17 cellular contexts compared by ENCODE assay signal in genomic region chr14:99187858-99188257, GRCh38.
DNase-seq lines count a peak whose midpoint lies in the region; ATAC-seq and TF ChIP-seq lines count a peak whose summit lies in the region.
"Had no signal": no experiment of that assay in that cellular context is flagged by ENCODE, and none has a peak within 500 bp of the region (broad histone marks: within the 10 kb centered on the region; RNA-seq: fewer than 3 reads in every experiment).

No MANE protein-coding gene starts in this region.

- H3K9me3 Mint-ChIP-seq in stimulated activated naive CD8-positive, alpha-beta T cell treated with anti-CD3 and anti-CD28 coated beads, Interleukin-15, Interleukin-2, amounts not matched to agents 100 ng/mL and 50 ng/mL, for 24 hours, result no peaks in the 10 kb centered on the region
- H3K9me3 Mint-ChIP-seq in activated CD8-positive, alpha-beta memory T cell treated with anti-CD3 and anti-CD28 coated beads, Interleukin-2, amount 10 ng/mL, durations not matched to agents 7 days and 5 days (ENCODE audit: low read depth), result no peaks in the 10 kb centered on the region

- H3K4me3 ChIP-seq in effector memory CD4-positive, alpha-beta T cell (ENCODE audit: insufficient read depth, low read depth, low read length, poor library complexity, severe bottlenecking), result peak overlapping the region; percentile 13
- no peak overlapping the region for H3K4me3 ChIP-seq in gastrocnemius medialis
- H3K4me3 ChIP-seq: breast epithelium, esophagus squamous epithelium had no signal

- H3K27ac ChIP-seq in effector memory CD4-positive, alpha-beta T cell (ENCODE audit: insufficient read depth, low read length, poor library complexity, severe bottlenecking), result peak overlapping the region; percentile 88
- H3K27ac ChIP-seq in gastrocnemius medialis, result no peak overlapping the region
- H3K27ac ChIP-seq: breast epithelium, esophagus squamous epithelium, suprapubic skin had no signal

- in situ Hi-C loops in gastrocnemius medialis (cut with MboI; ENCODE audit: low sequenced_read_pairs in 4 of 4), result no loop called here

- peaks cover 19% of the 10 kb centered on the region for H3K36me3 Mint-ChIP-seq in stimulated activated naive CD8-positive, alpha-beta T cell treated with anti-CD3 and anti-CD28 coated beads, Interleukin-15, Interleukin-2, amounts not matched to agents 100 ng/mL and 50 ng/mL, for 24 hours (ENCODE audit: low read depth)
- peaks cover 32% of the 10 kb centered on the region for H3K36me3 Mint-ChIP-seq in activated CD8-positive, alpha-beta memory T cell treated with anti-CD3 and anti-CD28 coated beads, Interleukin-2, amount 10 ng/mL, durations not matched to agents 7 days and 5 days

- no peaks in the 10 kb centered on the region for H3K27me3 Mint-ChIP-seq in stimulated activated naive CD8-positive, alpha-beta T cell treated with anti-CD3 and anti-CD28 coated beads, Interleukin-15, Interleukin-2, amounts not matched to agents 100 ng/mL and 50 ng/mL, for 24 hours
- no peaks in the 10 kb centered on the region for H3K27me3 Mint-ChIP-seq in activated CD8-positive, alpha-beta memory T cell treated with anti-CD3 and anti-CD28 coated beads, Interleukin-2, amount 10 ng/mL, durations not matched to agents 7 days and 5 days

- no peak for TF ChIP-seq POLR2A in gastrocnemius medialis (IDR thresholded peaks at IDR 0.05)

- no peaks in the 10 kb centered on the region for H3K9me3 ChIP-seq in effector memory CD4-positive, alpha-beta T cell (ENCODE audit: control insufficient read depth, low read length)
- H3K9me3 ChIP-seq in gastrocnemius medialis, result no peaks in the 10 kb centered on the region
- H3K9me3 ChIP-seq: breast epithelium, esophagus squamous epithelium, suprapubic skin had no signal

- TF ChIP-seq CTCF in gastrocnemius medialis (IDR thresholded peaks at IDR 0.05 in 4 of 5, conservative IDR thresholded peaks at IDR 0.05 in 1 of 5), result no peak

- no peak for ATAC-seq in stimulated activated naive CD8-positive, alpha-beta T cell treated with anti-CD3 and anti-CD28 coated beads, Interleukin-15, Interleukin-2, amounts not matched to agents 100 U/mL and 50 U/mL, for 24 hours
- ATAC-seq in activated CD8-positive, alpha-beta memory T cell treated with anti-CD3 and anti-CD28 coated beads, Interleukin-2, amount 10 ng/mL, durations not matched to agents 7 days and 5 days, result peak; percentile 11
- ATAC-seq in gastrocnemius medialis, result no peak

- H3K27me3 ChIP-seq in effector memory CD4-positive, alpha-beta T cell (replicated peaks; ENCODE audit: control insufficient read depth, insufficient read depth, low read length, poor library complexity, severe bottlenecking), result no peaks in the 10 kb centered on the region
- peaks cover 0 to 3% (median 0%) of the 10 kb centered on the region in 3 donors for H3K27me3 ChIP-seq in gastrocnemius medialis
- H3K27me3 ChIP-seq: breast epithelium, esophagus squamous epithelium, suprapubic skin had no signal

- H3K4me3 Mint-ChIP-seq in stimulated activated naive CD8-positive, alpha-beta T cell treated with anti-CD3 and anti-CD28 coated beads, Interleukin-15, Interleukin-2, amounts not matched to agents 100 ng/mL and 50 ng/mL, for 24 hours, result peak overlapping the region; percentile 85
- peak overlapping the region; percentile 69 for H3K4me3 Mint-ChIP-seq in activated CD8-positive, alpha-beta memory T cell treated with anti-CD3 and anti-CD28 coated beads, Interleukin-2, amount 10 ng/mL, durations not matched to agents 7 days and 5 days

- intact Hi-C loops in gastrocnemius medialis (cut with DNase I; ENCODE audit: low total_unique reads), result no loop called here

- DNase-seq in stimulated activated naive CD8-positive, alpha-beta T cell treated with anti-CD3 and anti-CD28 coated beads, Interleukin-15, Interleukin-2, amounts not matched to agents 100 U/mL and 50 U/mL, for 24 hours, result no peak
- no peak for DNase-seq in activated CD8-positive, alpha-beta memory T cell treated with anti-CD3 and anti-CD28 coated beads, Interleukin-2, amount 10 ng/mL, durations not matched to agents 7 days and 5 days
- DNase-seq in effector memory CD4-positive, alpha-beta T cell, result no peak
- DNase-seq in T-helper 9 cell, result no peak
- DNase-seq in DMS 273 (lab: John Stamatoyannopoulos, UW; ENCODE audit: unreplicated experiment), result no peak
- no peak for DNase-seq in gastrocnemius medialis
- DNase-seq: AML-193, DMS 273 treated with DMSO at 0.1 percent for 48 hours, esophagus squamous epithelium, GOT3, NCI-H1092 treated with DMSO at 0.1 percent for 48 hours, NCI-H345, retina, RPMI8226 had no signal

- peaks cover 97% of the 10 kb centered on the region for H3K4me1 Mint-ChIP-seq in stimulated activated naive CD8-positive, alpha-beta T cell treated with anti-CD3 and anti-CD28 coated beads, Interleukin-15, Interleukin-2, amounts not matched to agents 100 ng/mL and 50 ng/mL, for 24 hours (ENCODE audit: low read depth)
- H3K4me1 Mint-ChIP-seq in activated CD8-positive, alpha-beta memory T cell treated with anti-CD3 and anti-CD28 coated beads, Interleukin-2, amount 10 ng/mL, durations not matched to agents 7 days and 5 days, result peaks cover 88% of the 10 kb centered on the region

- peaks cover 87% of the 10 kb centered on the region for H3K4me1 ChIP-seq in effector memory CD4-positive, alpha-beta T cell (ENCODE audit: control insufficient read depth, insufficient read depth, low read length, poor library complexity, severe bottlenecking)
- peaks cover 0 to 6% of the 10 kb centered on the region in 2 donors for H3K4me1 ChIP-seq in gastrocnemius medialis
- H3K4me1 ChIP-seq: breast epithelium had no signal

- H3K27ac Mint-ChIP-seq in stimulated activated naive CD8-positive, alpha-beta T cell treated with anti-CD3 and anti-CD28 coated beads, Interleukin-15, Interleukin-2, amounts not matched to agents 100 ng/mL and 50 ng/mL, for 24 hours, result peak overlapping the region; percentile 100
- peak overlapping the region; percentile 94 for H3K27ac Mint-ChIP-seq in activated CD8-positive, alpha-beta memory T cell treated with anti-CD3 and anti-CD28 coated beads, Interleukin-2, amount 10 ng/mL, durations not matched to agents 7 days and 5 days

- H3K36me3 ChIP-seq in effector memory CD4-positive, alpha-beta T cell (ENCODE audit: control insufficient read depth, insufficient read depth, low read length), result peaks cover 14% of the 10 kb centered on the region
- no peaks in the 10 kb centered on the region for H3K36me3 ChIP-seq in gastrocnemius medialis
- H3K36me3 ChIP-seq: breast epithelium, suprapubic skin had no signal

- CTCF ChIA-PET in activated CD8-positive, alpha-beta memory T cell treated with anti-CD3 and anti-CD28 coated beads, Interleukin-2, amount 10 ng/mL, durations not matched to agents 7 days and 5 days (lab: Charles Lee), result interaction anchor here (1.1 to 4.0 kb wide), 5 partner anchors 9 to 78 kb away, joined by 3 to 58 read pairs (median 11); no protein-coding TSS in a partner anchor
